ENCODE assay signal across 16 cellular contexts in genomic region chr1:1960480-1961196, GRCh38. TPM values are rescaled to one million over a fixed set of nuclear protein-coding genes. Genes with fewer than 3 reads are reported as not detected.
DNase-seq lines count a peak whose midpoint lies in the region; ATAC-seq, FAIRE-seq and TF ChIP-seq lines count a peak whose summit lies in the region.
"Had no signal": no experiment of that assay in that cellular context is flagged by ENCODE, and none has a peak within 500 bp of the region (broad histone marks: within the 10 kb centered on the region; RNA-seq: fewer than 3 reads in every experiment).

No MANE protein-coding gene starts in this region.

- TF ChIP-seq EP300 in H1 (IDR thresholded peaks at IDR 0.05; ENCODE audit: borderline replicate concordance in 1 of 2, low read depth in 2 of 2, low read length in 2 of 2) (no peak), transverse colon (IDR thresholded peaks at IDR 0.05; ENCODE audit: low read depth) (no peak)

- peaks cover 0 to 13% (median 9%) of the 10 kb centered on the region in 11 experiments; a peak in 17 of 22 replicates for H3K27me3 ChIP-seq in BLaER1 treated with 17β-estradiol and CSF1 and Interleukin-3, amounts not matched to agents 10 nM and 100 nM
- H3K27me3 ChIP-seq in KMS-11 (ENCODE audit: insufficient read depth, low read depth) = peaks cover 100% of the 10 kb centered on the region
- H3K27me3 ChIP-seq in H1 (replicated peaks in 1 of 4; ENCODE audit: control insufficient read depth in 3 of 4, extremely low read depth in 1 of 4, insufficient read depth in 3 of 4, low read length in 3 of 4) = no peaks in the 10 kb centered on the region; a peak in 1 of 7 replicates
- no peaks in the 10 kb centered on the region for H3K27me3 ChIP-seq in mesendoderm (ENCODE audit: insufficient read depth, low read length, poor library complexity)
- H3K27me3 ChIP-seq in transverse colon = peaks cover 62% of the 10 kb centered on the region
- H3K27me3 ChIP-seq in left lung = peaks cover 0 to 72% of the 10 kb centered on the region in 2 donors

- intact Hi-C loops in transverse colon (cut with DNase I; ENCODE audit: low total_unique reads) (no loop called here), left lung (cut with DNase I) (no loop called here)

- no peak overlapping the region for H2AK5ac ChIP-seq in H1 (ENCODE audit: low read depth, low read length)
- no peak overlapping the region for H2AK5ac ChIP-seq in mesendoderm (ENCODE audit: low read length)

- in situ Hi-C loops in transverse colon (cut with MboI; ENCODE audit: low pct_ligation_motif_present in 1 of 4, low pct_unique_long_range_greater_than_20kb in 1 of 4, low sequenced_read_pairs in 3 of 4) = loop anchor here in 2 of 4 donors (10.0 kb wide), 1 partner anchor 84 kb away; no protein-coding TSS in a partner anchor

- peaks cover 28 to 63% (median 49%) of the 10 kb centered on the region in 10 experiments for H3K4me1 ChIP-seq in BLaER1 treated with 17β-estradiol and CSF1 and Interleukin-3, amounts not matched to agents 10 nM and 100 nM
- H3K4me1 ChIP-seq in KMS-11 (ENCODE audit: low read depth, poor library complexity, severe bottlenecking) = no peaks in the 10 kb centered on the region
- H3K4me1 ChIP-seq in H1 (replicated peaks in 1 of 4; ENCODE audit: control insufficient read depth in 3 of 4, insufficient read depth in 4 of 4, low read length in 3 of 4) = peaks cover 0 to 12% (median 10%) of the 10 kb centered on the region in 4 experiments; a peak in 6 of 7 replicates
- H3K4me1 ChIP-seq in mesendoderm (ENCODE audit: control insufficient read depth, low read depth, low read length) = peaks cover 3% of the 10 kb centered on the region
- H3K4me1 ChIP-seq in transverse colon = peaks cover 0 to 6% (median 5%) of the 10 kb centered on the region in 4 donors
- peaks cover 6 to 7% of the 10 kb centered on the region in 2 donors for H3K4me1 ChIP-seq in left lung

- H2AFZ ChIP-seq in KMS-11 (ENCODE audit: low read depth) (no peak overlapping the region), H1 (ENCODE audit: low read length) (no peak overlapping the region)

- no peak overlapping the region for H2BK120ac ChIP-seq in H1 (replicated peaks; ENCODE audit: low read depth, low read length)
- no peak overlapping the region for H2BK120ac ChIP-seq in mesendoderm (ENCODE audit: low read depth, low read length)

- no peaks in the 10 kb centered on the region for H3K79me1 ChIP-seq in H1 (ENCODE audit: low read depth, low read length)
- H3K79me1 ChIP-seq in mesendoderm (ENCODE audit: low read length) = no peaks in the 10 kb centered on the region

- H3K56ac ChIP-seq in H1 (replicated peaks; ENCODE audit: insufficient read length, low read depth, low read length) (no peak overlapping the region), mesendoderm (ENCODE audit: low read length) (no peak overlapping the region)

- H3K23ac ChIP-seq in H1 (ENCODE audit: insufficient read length) (no peak overlapping the region), mesendoderm (ENCODE audit: low read length) (no peak overlapping the region)

- no peak for ATAC-seq in left lung
- ATAC-seq in GM18873 (IDR thresholded peaks at IDR 0.05; ENCODE audit: low FRiP score, unreplicated experiment) = no peak

- no peaks in the 10 kb centered on the region for H3K79me2 ChIP-seq in KMS-11 (ENCODE audit: insufficient read depth, low read depth)
- no peaks in the 10 kb centered on the region for H3K79me2 ChIP-seq in H1 (ENCODE audit: control insufficient read depth in 1 of 2, insufficient read depth in 2 of 2, low read length in 2 of 2)
- no peaks in the 10 kb centered on the region for H3K79me2 ChIP-seq in mesendoderm (ENCODE audit: control insufficient read depth, insufficient read depth, low read length)

- H3K4me3 ChIP-seq in BLaER1 treated with 17β-estradiol and CSF1 and Interleukin-3, amounts not matched to agents 10 nM and 100 nM = no peak overlapping the region
- H3K4me3 ChIP-seq in KMS-11 (IDR thresholded peaks at IDR 0.05; ENCODE audit: insufficient read depth, low read depth, low read length) (no peak overlapping the region), H1 (ENCODE audit: extremely low read depth in 1 of 4, insufficient read depth in 2 of 4, low read depth in 3 of 4, low read length in 4 of 4) (no peak overlapping the region), mesendoderm (ENCODE audit: low read length) (no peak overlapping the region), transverse colon (no peak overlapping the region), left lung (no peak overlapping the region)
- H3K4me3 ChIP-seq: sigmoid colon, SJCRH30 had no signal

- H2BK5ac ChIP-seq in H1 (ENCODE audit: low read depth, low read length) (0 out of 2 replicates have a peak overlapping the region, but pooled peaks have one; percentile 60), mesendoderm (ENCODE audit: low read length) (no peak overlapping the region)

- H3K14ac ChIP-seq in H1 (ENCODE audit: insufficient read length) = no peak overlapping the region

- FAIRE-seq in H1 (lab: Jason Lieb, UNC) = no peak
- FAIRE-seq: bronchial epithelial cell had no signal

- H3K27ac ChIP-seq in BLaER1 treated with 17β-estradiol and CSF1 and Interleukin-3, amounts not matched to agents 10 nM and 100 nM = no peak overlapping the region
- H3K27ac ChIP-seq in KMS-11 = no peak overlapping the region
- no peak overlapping the region for H3K27ac ChIP-seq in H1 (ENCODE audit: low read depth, low read length)
- H3K27ac ChIP-seq in mesendoderm (ENCODE audit: low read depth, low read length) = no peak overlapping the region
- H3K27ac ChIP-seq in transverse colon = no peak overlapping the region
- no peak overlapping the region for H3K27ac ChIP-seq in left lung
- H3K27ac ChIP-seq: esophagus squamous epithelium, sigmoid colon, SJCRH30 had no signal

- no peaks in the 10 kb centered on the region for H3K36me3 ChIP-seq in BLaER1 treated with 17β-estradiol and CSF1 and Interleukin-3, amounts not matched to agents 10 nM and 100 nM
- no peaks in the 10 kb centered on the region for H3K36me3 ChIP-seq in KMS-11 (ENCODE audit: insufficient read depth)
- no peaks in the 10 kb centered on the region for H3K36me3 ChIP-seq in H1 (ENCODE audit: control insufficient read depth in 2 of 4, insufficient read depth in 4 of 4, low read length in 3 of 4)
- no peaks in the 10 kb centered on the region for H3K36me3 ChIP-seq in mesendoderm (ENCODE audit: control insufficient read depth, insufficient read depth, low read length)
- no peaks in the 10 kb centered on the region for H3K36me3 ChIP-seq in transverse colon
- H3K36me3 ChIP-seq in left lung = no peaks in the 10 kb centered on the region
- H3K36me3 ChIP-seq: esophagus squamous epithelium, sigmoid colon, SJCRH30 had no signal

- H2BK20ac ChIP-seq in H1 (ENCODE audit: low read length) = 0 out of 2 replicates have a peak overlapping the region, but pooled peaks have one; percentile 11

- peak overlapping the region; percentile 44 for H3K4ac ChIP-seq in H1 (replicated peaks; ENCODE audit: insufficient read length, low read depth, low read length)
- no peak overlapping the region for H3K4ac ChIP-seq in mesendoderm (ENCODE audit: low read depth, low read length)

- H3K18ac ChIP-seq in H1 (ENCODE audit: extremely low read depth, low read length) (0 out of 2 replicates have a peak overlapping the region, but pooled peaks have one; percentile 11), mesendoderm (ENCODE audit: low read length) (peak overlapping the region; percentile 11)

- peak overlapping the region in 4 of 11 experiments; percentile 3 to 20 (median 14); a peak in 3 of 22 replicates for H3K9ac ChIP-seq in BLaER1 treated with 17β-estradiol and CSF1 and Interleukin-3, amounts not matched to agents 10 nM and 100 nM
- no peak overlapping the region for H3K9ac ChIP-seq in KMS-11
- H3K9ac ChIP-seq in H1 (replicated peaks in 1 of 4; ENCODE audit: extremely low read depth in 1 of 4, low read depth in 3 of 4, low read length in 3 of 4) = no peak overlapping the region
- H3K9ac ChIP-seq in mesendoderm (ENCODE audit: low read length) = no peak overlapping the region

- H3K9me3 ChIP-seq in BLaER1 treated with 17β-estradiol and CSF1 and Interleukin-3, amounts not matched to agents 10 nM and 100 nM (replicated peaks in 1 of 11) = no peaks in the 10 kb centered on the region
- H3K9me3 ChIP-seq in H1 (ENCODE audit: insufficient read depth in 2 of 2, low read depth in 1 of 2, low read length in 1 of 2) = no peaks in the 10 kb centered on the region
- H3K9me3 ChIP-seq in transverse colon = no peaks in the 10 kb centered on the region
- no peaks in the 10 kb centered on the region for H3K9me3 ChIP-seq in left lung
- H3K9me3 ChIP-seq: esophagus squamous epithelium, sigmoid colon, SJCRH30 had no signal

- DNase-seq in H1 (ENCODE audit: low read depth in 1 of 2, low spot score in 2 of 2) (no peak), mesendoderm (no peak), transverse colon (no peak), NCI-H187 (lab: John Stamatoyannopoulos, UW) (no peak), left lung (no peak)
- DNase-seq: esophagus squamous epithelium had no signal

- CTCF ChIA-PET in H1 (lab: Charles Lee; ENCODE audit: partially characterized antibody) = interaction anchor here (0.5 to 15.6 kb wide), 53 partner anchors 9 to 675 kb away, joined by 3 to 249 read pairs (median 4); partner anchors contain the start of gene GABRD

- peak overlapping the region; percentile 20 to 81 (median 67) for H3K4me2 ChIP-seq in BLaER1 treated with 17β-estradiol and CSF1 and Interleukin-3, amounts not matched to agents 10 nM and 100 nM
- H3K4me2 ChIP-seq in KMS-11 (no peak overlapping the region), H1 (ENCODE audit: insufficient read depth in 1 of 2, low read depth in 2 of 2, low read length in 2 of 2) (peak overlapping the region in 1 of 2 experiments; percentile 30; a peak in 1 of 4 replicates), mesendoderm (ENCODE audit: low read length) (no peak overlapping the region)

- no peaks in the 10 kb centered on the region; the same call in 1 of the 2 replicates for H3K23me2 ChIP-seq in H1 (ENCODE audit: low read depth, low read length)

- H4K8ac ChIP-seq in H1 (ENCODE audit: extremely low read depth, insufficient read depth, low read length) = no peak overlapping the region
- no peak overlapping the region for H4K8ac ChIP-seq in mesendoderm (ENCODE audit: low read depth, low read length)

- TF ChIP-seq RAD21 in H1 (IDR thresholded peaks at IDR 0.05 in 1 of 2, conservative IDR thresholded peaks at IDR 0.05 in 1 of 2; ENCODE audit: low read depth in 2 of 2, low read length in 2 of 2) = no peak

- H4K5ac ChIP-seq in H1 (ENCODE audit: insufficient read length, low read depth, low read length) (no peak overlapping the region), mesendoderm (ENCODE audit: low read length) (no peak overlapping the region)

- peak overlapping the region; percentile 88; the same call in 1 of the 2 replicates for H2BK15ac ChIP-seq in H1 (ENCODE audit: low read length)
- H2BK15ac ChIP-seq in mesendoderm (replicated peaks; ENCODE audit: low read depth) = no peak overlapping the region

- peaks cover 0 to 4% (median 0%) of the 10 kb centered on the region in 11 experiments; a peak in 2 of 22 replicates for H4K20me1 ChIP-seq in BLaER1 treated with 17β-estradiol and CSF1 and Interleukin-3, amounts not matched to agents 10 nM and 100 nM
- no peaks in the 10 kb centered on the region for H4K20me1 ChIP-seq in KMS-11 (ENCODE audit: insufficient read depth)
- H4K20me1 ChIP-seq in H1 (replicated peaks in 1 of 2; ENCODE audit: control insufficient read depth in 1 of 2, insufficient read depth in 2 of 2, low read length in 2 of 2) = no peaks in the 10 kb centered on the region

- peak overlapping the region; percentile 38 for H4K91ac ChIP-seq in H1 (replicated peaks; ENCODE audit: insufficient read length, low read length)

- TF ChIP-seq POLR2A in H1 (IDR thresholded peaks at IDR 0.05; ENCODE audit: control extremely low read depth in 1 of 2, low read depth in 2 of 2, low read length in 2 of 2) (no peak), transverse colon (IDR thresholded peaks at IDR 0.05) (no peak)

- 0 out of 2 replicates have a peak, but pooled peaks have one; percentile 4 for TF ChIP-seq CTCF in KMS-11 (conservative IDR thresholded peaks at IDR 0.05; ENCODE audit: low read depth, low read length)
- peak in 2 of 3 experiments; percentile 24 to 45; a peak in 2 of 4 replicates for TF ChIP-seq CTCF in H1 (IDR thresholded peaks at IDR 0.05; ENCODE audit: control extremely low read depth in 1 of 3, insufficient read depth in 1 of 3, low read depth in 1 of 3, low read length in 3 of 3)
- TF ChIP-seq CTCF in transverse colon (IDR thresholded peaks at IDR 0.05) = no peak
- TF ChIP-seq CTCF in left lung (IDR thresholded peaks at IDR 0.05) = no peak

- H2BK12ac ChIP-seq in H1 (ENCODE audit: low read depth, low read length) = peak overlapping the region; percentile 60; the same call in 1 of the 2 replicates

- 68% methylated on average over 17 of the region's 17 CpGs; no CpG with 5 or more reads in 1 of the 2 experiments for WGBS in H1 (ENCODE audit: extremely low coverage in 1 of 2, insufficient coverage in 1 of 2, insufficient read length in 1 of 2, insufficient replicate concordance in 2 of 2, low coverage in 1 of 2, low lambda C conversion rate in 2 of 2, missing lambda C conversion rate in 1 of 2), 2 experiments
- no CpG with 5 or more reads among the region's 17 CpGs for WGBS in mesendoderm (ENCODE audit: extremely low coverage, insufficient coverage, low lambda C conversion rate)
- 50 to 66% methylated on average over 7 to 17 of the region's 17 CpGs for WGBS in transverse colon (ENCODE audit: low coverage in 1 of 2), 2 donors

- POLR2A ChIA-PET in H1 (lab: Charles Lee; ENCODE audit: partially characterized antibody) = interaction anchor here (1.0 to 1.6 kb wide), 3 partner anchors 58 to 84 kb away, joined by 3 to 4 read pairs (median 4); partner anchors contain the start of gene GABRD

RNA-seq across cellular contexts. Expression of gene TMEM52, which starts 41.6 kb away (rescaled TPM):
- 14.6 and 15.0 TPM in 2 replicates for total RNA-seq in H1 (2021; fragmentation: NEBNext Ultra II Directional; extraction: Animal tissue kit (Norgen Biotek cat#: 25700))
- polyA plus RNA-seq in H1 (2011; rRNA removed) = 30.2 and 46.3 TPM in 2 replicates
- 20.9 TPM for polyA plus RNA-seq in H1 (2011; cell fraction: cytosol; rRNA removed)
- 36.1 TPM for polyA plus RNA-seq in H1 (2011; cell fraction: nucleus; rRNA removed)
- 8.4 to 15.3 TPM (median 14.6 TPM) in 4 replicates for polyA plus RNA-seq in H1 (2012, experiment 1 of 2)
- polyA plus RNA-seq in H1 (2012, experiment 2 of 2) = 15.3 TPM
- polyA plus RNA-seq in H1 (2013, experiment 1 of 2) = 21.5 TPM
- 22.3 TPM for polyA plus RNA-seq in H1 (2013, experiment 2 of 2)
- 5.1 and 6.6 TPM in 2 replicates for polyA minus RNA-seq in H1 (2011; rRNA and poly(A)+ RNA removed)
- 6.2 TPM for polyA minus RNA-seq in H1 (2011; cell fraction: cytosol; rRNA and poly(A)+ RNA removed)
- 11.6 TPM for polyA minus RNA-seq in H1 (2011; cell fraction: nucleus; rRNA and poly(A)+ RNA removed)
- 9.0 TPM for polyA plus RNA-seq in mesendoderm (2013, experiment 1 of 2)
- polyA plus RNA-seq in mesendoderm (2013, experiment 2 of 2) = 8.8 TPM
- total RNA-seq in transverse colon (1 to 10 TPM in 3 of 4 donors, not detected in 1; 5.2 to 9.5 (median 5.3) TPM), left lung (1 to 10 TPM; 1.2 to 1.6 TPM)
- total RNA-seq: activated naive CD8-positive, alpha-beta T cell treated with anti-CD3 and anti-CD28 coated beads, Interleukin-2, amount 10 ng/mL, durations not matched to agents 7 days and 5 days had no signal

RNA-seq across cellular contexts. Expression of gene CFAP74, which starts 42.9 kb away (rescaled TPM):
- 0.20 and 0.33 TPM in 2 replicates for total RNA-seq in H1 (2021; fragmentation: NEBNext Ultra II Directional; extraction: Animal tissue kit (Norgen Biotek cat#: 25700))
- 0.09 and 0.22 TPM in 2 replicates for polyA plus RNA-seq in H1 (2011; rRNA removed)
- 0.14 TPM for polyA plus RNA-seq in H1 (2011; cell fraction: cytosol; rRNA removed)
- polyA plus RNA-seq in H1 (2011; cell fraction: nucleus; rRNA removed) = 1.3 TPM
- polyA plus RNA-seq in H1 (2012, experiment 1 of 2) = 0.15 to 0.23 TPM (median 0.23 TPM) in 3 of 4 replicates, not detected in the other
- 0.39 TPM for polyA plus RNA-seq in H1 (2012, experiment 2 of 2)
- 0.12 TPM for polyA plus RNA-seq in H1 (2013, experiment 1 of 2)
- 0.06 TPM for polyA plus RNA-seq in H1 (2013, experiment 2 of 2)
- polyA minus RNA-seq in H1 (2011; rRNA and poly(A)+ RNA removed) = 0.06 and 0.10 TPM in 2 replicates
- not detected for polyA minus RNA-seq in H1 (2011; cell fraction: cytosol; rRNA and poly(A)+ RNA removed)
- polyA minus RNA-seq in H1 (2011; cell fraction: nucleus; rRNA and poly(A)+ RNA removed) = 0.50 TPM
- 0.03 TPM for polyA plus RNA-seq in mesendoderm (2013, experiment 1 of 2)
- 0.06 TPM for polyA plus RNA-seq in mesendoderm (2013, experiment 2 of 2)
- total RNA-seq in transverse colon (not detected), left lung (1 to 10 TPM in 1 of 2 donors, under 1 TPM in 1; 0.23 to 2.6 TPM)
- total RNA-seq: activated naive CD8-positive, alpha-beta T cell treated with anti-CD3 and anti-CD28 coated beads, Interleukin-2, amount 10 ng/mL, durations not matched to agents 7 days and 5 days; activated T-cell treated with anti-CD3 and anti-CD28 coated beads, Interleukin-2, amount 50 U/mL, for 72 hours; bronchial epithelial cell; esophagus squamous epithelium; H7; SJCRH30; T-helper 17 cell had no signal

RNA-seq across cellular contexts. Expression of gene CALML6, which starts 45.6 kb away (rescaled TPM):
- total RNA-seq in H1 (2021; fragmentation: NEBNext Ultra II Directional; extraction: Animal tissue kit (Norgen Biotek cat#: 25700)) = 0.92 and 1.3 TPM in 2 replicates
- polyA plus RNA-seq in H1 (2011; rRNA removed) = 0.54 and 0.96 TPM in 2 replicates
- 1.4 TPM for polyA plus RNA-seq in H1 (2011; cell fraction: cytosol; rRNA removed)
- 4.8 TPM for polyA plus RNA-seq in H1 (2011; cell fraction: nucleus; rRNA removed)
- 1.3 to 1.9 TPM (median 1.7 TPM) in 4 replicates for polyA plus RNA-seq in H1 (2012, experiment 1 of 2)
- polyA plus RNA-seq in H1 (2012, experiment 2 of 2) = 0.84 TPM
- 0.65 TPM for polyA plus RNA-seq in H1 (2013, experiment 1 of 2)
- 0.63 TPM for polyA plus RNA-seq in H1 (2013, experiment 2 of 2)
- polyA minus RNA-seq in H1 (2011; rRNA and poly(A)+ RNA removed) = 0.09 and 0.15 TPM in 2 replicates
- not detected for polyA minus RNA-seq in H1 (2011; cell fraction: cytosol; rRNA and poly(A)+ RNA removed)
- polyA minus RNA-seq in H1 (2011; cell fraction: nucleus; rRNA and poly(A)+ RNA removed) = 1.5 TPM
- 0.27 TPM for polyA plus RNA-seq in mesendoderm (2013, experiment 1 of 2)
- polyA plus RNA-seq in mesendoderm (2013, experiment 2 of 2) = 0.22 TPM
- total RNA-seq in transverse colon (under 1 TPM in 1 of 4 donors, not detected in 3; 0.48 TPM), left lung (1 to 10 TPM in 1 of 2 donors, under 1 TPM in 1; 0.67 to 1.0 TPM)

RNA-seq across cellular contexts. Expression of gene GABRD, which starts 58.5 kb away (rescaled TPM):
- total RNA-seq in H1 (2021; fragmentation: NEBNext Ultra II Directional; extraction: Animal tissue kit (Norgen Biotek cat#: 25700)) = 1.8 and 1.9 TPM in 2 replicates
- 3.0 and 3.3 TPM in 2 replicates for polyA plus RNA-seq in H1 (2011; rRNA removed)
- polyA plus RNA-seq in H1 (2011; cell fraction: cytosol; rRNA removed) = 2.9 TPM
- polyA plus RNA-seq in H1 (2011; cell fraction: nucleus; rRNA removed) = 12.6 TPM
- polyA plus RNA-seq in H1 (2012, experiment 1 of 2) = 1.7 to 3.4 TPM (median 2.7 TPM) in 4 replicates
- polyA plus RNA-seq in H1 (2012, experiment 2 of 2) = 3.2 TPM
- polyA plus RNA-seq in H1 (2013, experiment 1 of 2) = 1.6 TPM
- polyA plus RNA-seq in H1 (2013, experiment 2 of 2) = 1.5 TPM
- polyA minus RNA-seq in H1 (2011; rRNA and poly(A)+ RNA removed) = 2.0 and 2.4 TPM in 2 replicates
- polyA minus RNA-seq in H1 (2011; cell fraction: cytosol; rRNA and poly(A)+ RNA removed) = 1.8 TPM
- polyA minus RNA-seq in H1 (2011; cell fraction: nucleus; rRNA and poly(A)+ RNA removed) = 1.2 TPM
- 0.07 TPM for polyA plus RNA-seq in mesendoderm (2013, experiment 1 of 2)
- 0.13 TPM for polyA plus RNA-seq in mesendoderm (2013, experiment 2 of 2)
- not detected for total RNA-seq in transverse colon
- total RNA-seq in left lung = under 1 TPM; 0.31 to 0.50 TPM
- total RNA-seq: activated naive CD8-positive, alpha-beta T cell treated with anti-CD3 and anti-CD28 coated beads, Interleukin-2, amount 10 ng/mL, durations not matched to agents 7 days and 5 days; activated T-cell treated with anti-CD3 and anti-CD28 coated beads, Interleukin-2, amount 50 U/mL, for 72 hours; bronchial epithelial cell; sigmoid colon; SJCRH30 had no signal

Comparison
In these comparisons a context has a peak if more than half of its experiments do, and no peak if none do; other contexts are left out.
1. H3K4me2 ChIP-seq: peak in BLaER1 treated with 17β-estradiol and CSF1 and Interleukin-3, amounts not matched to agents 10 nM and 100 nM (11 of 11); none in KMS-11 (single experiment) and mesendoderm (single experiment).
2. CTCF ChIP-seq: peak in KMS-11 (single experiment) and H1 (2 of 3); none in transverse colon (0 of 5) and left lung (0 of 2).